Comparison of ENCODE assay signal across 2 cellular contexts in genomic region chrX:42673411-42673810, GRCh38.
TF ChIP-seq lines count a peak whose summit lies in the region.

No MANE protein-coding gene starts in this region.

TF ChIP-seq in HepG2, 621 proteins besides CTCF, POLR2A, EP300 and RAD21 (continued from another document):
- TF ChIP-seq TFDP1 (CRISPR knock-in tag; IDR thresholded peaks at IDR 0.05; ENCODE audit: borderline replicate concordance) (no peak), GRHL1 (CRISPR knock-in tag; conservative IDR thresholded peaks at IDR 0.05) (no peak), ZNF749 (CRISPR knock-in tag; IDR thresholded peaks at IDR 0.05; ENCODE audit: borderline replicate concordance) (no peak)

TF ChIP-seq in SK-N-SH treated with all-trans-retinoic acid at 6 μM for 48 hours, 23 proteins besides CTCF, POLR2A, EP300 and RAD21 (continued from another document):
- TF ChIP-seq, protein P1, sequence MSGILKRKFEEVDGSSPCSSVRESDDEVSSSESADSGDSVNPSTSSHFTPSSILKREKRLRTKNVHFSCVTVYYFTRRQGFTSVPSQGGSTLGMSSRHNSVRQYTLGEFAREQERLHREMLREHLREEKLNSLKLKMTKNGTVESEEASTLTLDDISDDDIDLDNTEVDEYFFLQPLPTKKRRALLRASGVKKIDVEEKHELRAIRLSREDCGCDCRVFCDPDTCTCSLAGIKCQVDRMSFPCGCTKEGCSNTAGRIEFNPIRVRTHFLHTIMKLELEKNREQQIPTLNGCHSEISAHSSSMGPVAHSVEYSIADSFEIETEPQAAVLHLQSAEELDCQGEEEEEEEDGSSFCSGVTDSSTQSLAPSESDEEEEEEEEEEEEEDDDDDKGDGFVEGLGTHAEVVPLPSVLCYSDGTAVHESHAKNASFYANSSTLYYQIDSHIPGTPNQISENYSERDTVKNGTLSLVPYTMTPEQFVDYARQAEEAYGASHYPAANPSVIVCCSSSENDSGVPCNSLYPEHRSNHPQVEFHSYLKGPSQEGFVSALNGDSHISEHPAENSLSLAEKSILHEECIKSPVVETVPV (CRISPR knock-in tag; IDR thresholded peaks at IDR 0.05), result no peak
- TF ChIP-seq GLIS3 (CRISPR knock-in tag; IDR thresholded peaks at IDR 0.05) (no peak), BACH2 (CRISPR knock-in tag; IDR thresholded peaks at IDR 0.05; ENCODE audit: borderline replicate concordance) (no peak), CREB5 (CRISPR knock-in tag; IDR thresholded peaks at IDR 0.05; ENCODE audit: low read depth) (no peak), TOX (CRISPR knock-in tag; IDR thresholded peaks at IDR 0.05; ENCODE audit: borderline replicate concordance) (no peak), ZNF8 (CRISPR knock-in tag; IDR thresholded peaks at IDR 0.05) (no peak)
